Comparison of ENCODE assay signal across 8 cellular contexts in genomic region chr13:110965038-110965754, GRCh38. TPM values are rescaled to one million over a fixed set of nuclear protein-coding genes. Genes with fewer than 3 reads are reported as not detected.
A peak's percentile ranks its signal among the peaks of the same experiment; 100 is the strongest.
DNase-seq lines count a peak whose midpoint lies in the region; ATAC-seq and TF ChIP-seq lines count a peak whose summit lies in the region.

No MANE protein-coding gene starts in this region.

- no peak overlapping the region for H3K4me3 ChIP-seq in ovary

- no peaks in the 10 kb centered on the region for H3K36me3 ChIP-seq in ovary

- intact Hi-C loops in ovary (cut with DNase I), result no loop called here

- H3K4me1 ChIP-seq in ovary (ENCODE audit: insufficient read depth), result no peaks in the 10 kb centered on the region

- TF ChIP-seq POLR2A in ovary (IDR thresholded peaks at IDR 0.05), result no peak

- POLR2A ChIA-PET in HEK293T (lab: Yijun Ruan, JAX), result no interaction called here

- peaks cover 0 to 8% of the 10 kb centered on the region in 2 donors for H3K9me3 ChIP-seq in ovary

- CTCF ChIA-PET in HEK293T (lab: Yijun Ruan, JAX), result no interaction called here

- in situ Hi-C loops in G401 (cut with HindIII; ENCODE audit: low sequenced_read_pairs), result no loop called here

- peak; percentile 95 for ATAC-seq in GM21526 (IDR thresholded peaks at IDR 0.05; ENCODE audit: low FRiP score, unreplicated experiment)
- peak; percentile 94 for ATAC-seq in stimulated activated naive CD8-positive, alpha-beta T cell treated with anti-CD3 and anti-CD28 coated beads, Interleukin-15, Interleukin-2, amounts not matched to agents 100 U/mL and 50 U/mL, for 24 hours

- TF ChIP-seq EP300 in ovary (IDR thresholded peaks at IDR 0.05), result no peak

- DNase-seq in G401 (ENCODE audit: low spot score) (peak; percentile 29), HPDE6-E6E7 (ENCODE audit: extremely low spot score) (peak; percentile 28), astrocyte of the hippocampus (ENCODE audit: low read depth, low spot score) (peak; percentile 61), DMS 273 treated with DMSO at 0.1 percent for 48 hours (lab: John Stamatoyannopoulos, UW) (no peak), HEK293T (ENCODE audit: extremely low spot score) (no peak), ovary (no peak)
- DNase-seq in stimulated activated naive CD8-positive, alpha-beta T cell treated with anti-CD3 and anti-CD28 coated beads, Interleukin-15, Interleukin-2, amounts not matched to agents 100 U/mL and 50 U/mL, for 24 hours, result no peak

- H3K27me3 ChIP-seq in ovary, result no peaks in the 10 kb centered on the region

- H3K27ac ChIP-seq in ovary, result no peak overlapping the region

- 75 to 82% (median 78%) methylated on average over 5 of the region's 5 CpGs for WGBS in ovary, 3 donors

- no peak for TF ChIP-seq CTCF in ovary (IDR thresholded peaks at IDR 0.05)

TF ChIP-seq in HEK293T, 16 proteins besides CTCF, POLR2A, EP300 and RAD21:
- no peak; the same call in 1 of the 2 replicates for TF ChIP-seq PKNOX1 (IDR thresholded peaks at IDR 0.05)
- TF ChIP-seq FOXK2 (IDR thresholded peaks at IDR 0.05), result no peak
- TF ChIP-seq SUZ12 (IDR thresholded peaks at IDR 0.05), result no peak
- no peak for TF ChIP-seq ZNF384 (IDR thresholded peaks at IDR 0.05)
- no peak for TF ChIP-seq TARDBP (IDR thresholded peaks at IDR 0.05)

RNA-seq across cellular contexts. Expression of gene ANKRD10, which starts 50.3 kb away (rescaled TPM):
- total RNA-seq in G401 (2014; rRNA removed; shearing (Covaris generic)), result 167 and 190 TPM in 2 replicates
- 100 to 1,000 TPM in 6 of 7 donors, 10 to 100 TPM in 1; 84.0 to 172 (median 133) TPM for total RNA-seq in ovary
- polyA plus RNA-seq in ovary, result 10 to 100 TPM; 62.4 to 87.6 TPM

Comparison
In these comparisons a context has a peak if more than half of its experiments do, and no peak if none do; other contexts are left out.
1. DNase-seq: peak in G401 (single experiment), HPDE6-E6E7 (single experiment) and astrocyte of the hippocampus (single experiment); none in stimulated activated naive CD8-positive, alpha-beta T cell treated with anti-CD3 and anti-CD28 coated beads, Interleukin-15, Interleukin-2, amounts not matched to agents 100 U/mL and 50 U/mL, for 24 hours (single experiment), DMS 273 treated with DMSO at 0.1 percent for 48 hours (single experiment), HEK293T (single experiment) and ovary (0 of 5).